Comparison of ENCODE assay signal across 8 cellular contexts in genomic region chr1:29122662-29122986, GRCh38. TPM values are rescaled to one million over a fixed set of nuclear protein-coding genes. Genes with fewer than 3 reads are reported as not detected.
DNase-seq lines count a peak whose midpoint lies in the region; TF ChIP-seq lines count a peak whose summit lies in the region.

No MANE protein-coding gene starts in this region.

- H3K4me1 Mint-ChIP-seq in CD14-positive monocyte = peaks cover 10% of the 10 kb centered on the region

- no peaks in the 10 kb centered on the region for H3K36me3 ChIP-seq in thyroid gland

- H3K4me3 Mint-ChIP-seq in CD14-positive monocyte = peak overlapping the region in 1 of 2 donors; percentile 80

- peaks cover 52 to 76% (median 62%) of the 10 kb centered on the region in 3 donors for H3K27me3 Mint-ChIP-seq in CD14-positive monocyte (ENCODE audit: low read depth in 3 of 3)

- H3K9me3 Mint-ChIP-seq in CD14-positive monocyte = peaks cover 0 to 15% (median 3%) of the 10 kb centered on the region in 7 donors

- DNase-seq in DMS53 (lab: John Stamatoyannopoulos, UW) = peak; percentile 72
- DNase-seq in DMS53 treated with DMSO at 0.1 percent for 48 hours (lab: John Stamatoyannopoulos, UW; ENCODE audit: unreplicated experiment) = no peak
- DNase-seq in caudate nucleus (lab: John Stamatoyannopoulos, UW) = peak in 4 of 61 donors; percentile 32 to 65 (median 51)
- DNase-seq in left kidney (ENCODE audit: low read depth, low spot score) = peak; percentile 46
- DNase-seq in thyroid gland = no peak
- no peak for DNase-seq in effector CD8-positive, alpha-beta T cell (lab: John Stamatoyannopoulos, UW)
- no peak for DNase-seq in NAMALWA (ENCODE audit: low spot score)
- no peak for DNase-seq in CD14-positive monocyte (ENCODE audit: low spot score)

- peaks cover 27 to 29% of the 10 kb centered on the region in 2 donors for H3K36me3 Mint-ChIP-seq in CD14-positive monocyte

- no peak for TF ChIP-seq POLR2A in thyroid gland (IDR thresholded peaks at IDR 0.05)

- no peak overlapping the region for H3K27ac Mint-ChIP-seq in CD14-positive monocyte

- peaks cover 26 to 33% of the 10 kb centered on the region in 2 donors for H3K4me1 ChIP-seq in thyroid gland

- intact Hi-C loops in thyroid gland (cut with DNase I) (no loop called here), CD14-positive monocyte (cut with micrococcal nuclease) (no loop called here)

- H3K27me3 ChIP-seq in thyroid gland = peaks cover 7% of the 10 kb centered on the region

- TF ChIP-seq CTCF in thyroid gland (IDR thresholded peaks at IDR 0.05) (no peak), CD14-positive monocyte (IDR thresholded peaks at IDR 0.05) (no peak)

- H3K4me3 ChIP-seq in thyroid gland (replicated peaks in 1 of 3) = peak overlapping the region in 1 of 3 donors; percentile 50

- H3K27ac ChIP-seq in caudate nucleus (ENCODE audit: low read depth, low read length) (peak overlapping the region; percentile 58), thyroid gland (peak overlapping the region; percentile 56 to 84 (median 81))

- no peaks in the 10 kb centered on the region for H3K9me3 ChIP-seq in thyroid gland

- WGBS in thyroid gland, 2 donors = 0 to 8% methylated on average over 3 to 26 of the region's 34 CpGs

RNA-seq across cellular contexts. Expression of gene TMEM200B, which starts 1.1 kb away (rescaled TPM):
- total RNA-seq in thyroid gland = 1 to 10 TPM; 1.9 to 8.2 (median 2.7) TPM
- not detected for polyA plus RNA-seq in CD14-positive monocyte

RNA-seq across cellular contexts. Expression of gene SRSF4, which starts 59.1 kb away (rescaled TPM):
- 10 to 100 TPM; 67.1 to 94.7 (median 85.2) TPM for total RNA-seq in thyroid gland
- polyA plus RNA-seq in CD14-positive monocyte = 10 to 100 TPM; 38.4 to 55.5 TPM

Comparison
In these comparisons a context has a peak if more than half of its experiments do, and no peak if none do; other contexts are left out.
1. DNase-seq: peak in DMS53 (single experiment) and left kidney (single experiment); none in DMS53 treated with DMSO at 0.1 percent for 48 hours (single experiment), thyroid gland (0 of 2), effector CD8-positive, alpha-beta T cell (single experiment), NAMALWA (single experiment) and CD14-positive monocyte (single experiment).